ENCODE assay signal across 10 cellular contexts in genomic region chr19:2047076-2047448, GRCh38. TPM values are rescaled to one million over a fixed set of nuclear protein-coding genes. Genes with fewer than 3 reads are reported as not detected.
DNase-seq lines count a peak whose midpoint lies in the region; ATAC-seq and TF ChIP-seq lines count a peak whose summit lies in the region.
"Had no signal": no experiment of that assay in that cellular context is flagged by ENCODE, and none has a peak within 500 bp of the region (broad histone marks: within the 10 kb centered on the region; RNA-seq: fewer than 3 reads in every experiment).

No MANE protein-coding gene starts in this region.

- H3K36me3 ChIP-seq in body of pancreas (replicated peaks in 1 of 2; ENCODE audit: insufficient read depth in 1 of 2, low read depth in 2 of 2), result peaks cover 0 to 1% of the 10 kb centered on the region in 2 donors
- H3K36me3 ChIP-seq in urinary bladder (ENCODE audit: insufficient read depth), result no peaks in the 10 kb centered on the region

- 69 to 100% methylated on average over 1 to 5 of the region's 6 CpGs for WGBS in body of pancreas, 2 donors
- WGBS in urinary bladder, result 83% methylated on average over 6 of the region's 6 CpGs

- no peak for DNase-seq in activated naive CD8-positive, alpha-beta T cell treated with anti-CD3 and anti-CD28 coated beads, Interleukin-2, amount 10 ng/mL, durations not matched to agents 7 days and 5 days
- DNase-seq in activated naive CD8-positive, alpha-beta T cell treated with anti-CD3 and anti-CD28 coated beads for 36 hours, result no peak
- DNase-seq in body of pancreas (peak in 1 of 4 donors; percentile 22), mesothelial cell of epicardium (ENCODE audit: low spot score in 2 of 2, unreplicated experiment in 2 of 2) (no peak), NCI-H1930 (lab: John Stamatoyannopoulos, UW) (no peak)
- DNase-seq: activated effector memory CD4-positive, alpha-beta T cell treated with Interleukin-2 at 50 U/mL for 16 hours; NCI-H524 treated with DMSO at 0.1 percent for 48 hours had no signal

- no peaks in the 10 kb centered on the region for H3K9me3 ChIP-seq in body of pancreas

- TF ChIP-seq POLR2A in body of pancreas (IDR thresholded peaks at IDR 0.05), result no peak

- no peak overlapping the region for H3K4me3 Mint-ChIP-seq in activated naive CD8-positive, alpha-beta T cell treated with anti-CD3 and anti-CD28 coated beads, Interleukin-2, amount 10 ng/mL, durations not matched to agents 7 days and 5 days
- H3K4me3 Mint-ChIP-seq in activated naive CD8-positive, alpha-beta T cell treated with anti-CD3 and anti-CD28 coated beads for 36 hours, result no peak overlapping the region
- no peak overlapping the region for H3K4me3 Mint-ChIP-seq in mesothelial cell of epicardium

- ATAC-seq in activated naive CD8-positive, alpha-beta T cell treated with anti-CD3 and anti-CD28 coated beads, Interleukin-2, amount 10 ng/mL, durations not matched to agents 7 days and 5 days (ENCODE audit: low read depth), result no peak
- ATAC-seq in body of pancreas (no peak), GM19452 (IDR thresholded peaks at IDR 0.05; ENCODE audit: unreplicated experiment) (no peak), GM18873 (IDR thresholded peaks at IDR 0.05; ENCODE audit: low FRiP score, unreplicated experiment) (no peak)

- H3K27me3 Mint-ChIP-seq in activated naive CD8-positive, alpha-beta T cell treated with anti-CD3 and anti-CD28 coated beads, Interleukin-2, amount 10 ng/mL, durations not matched to agents 7 days and 5 days, result no peaks in the 10 kb centered on the region
- H3K27me3 Mint-ChIP-seq in activated naive CD8-positive, alpha-beta T cell treated with anti-CD3 and anti-CD28 coated beads for 36 hours, result no peaks in the 10 kb centered on the region
- no peaks in the 10 kb centered on the region for H3K27me3 Mint-ChIP-seq in mesothelial cell of epicardium (ENCODE audit: low read depth)

- H3K4me3 ChIP-seq in body of pancreas (no peak overlapping the region), urinary bladder (ENCODE audit: low read depth, low read length) (no peak overlapping the region)

- intact Hi-C loops in body of pancreas (cut with DNase I), result no loop called here

- peaks cover 28% of the 10 kb centered on the region for H3K4me1 Mint-ChIP-seq in activated naive CD8-positive, alpha-beta T cell treated with anti-CD3 and anti-CD28 coated beads, Interleukin-2, amount 10 ng/mL, durations not matched to agents 7 days and 5 days
- H3K4me1 Mint-ChIP-seq in activated naive CD8-positive, alpha-beta T cell treated with anti-CD3 and anti-CD28 coated beads for 36 hours, result peaks cover 40% of the 10 kb centered on the region
- peaks cover 19% of the 10 kb centered on the region for H3K4me1 Mint-ChIP-seq in mesothelial cell of epicardium

- H3K27ac ChIP-seq in body of pancreas (peak overlapping the region; percentile 89 to 100 (median 100)), urinary bladder (ENCODE audit: low read depth) (peak overlapping the region; percentile 19)

- H3K27me3 ChIP-seq in body of pancreas, result no peaks in the 10 kb centered on the region

- H3K4me1 ChIP-seq in body of pancreas (peaks cover 85% of the 10 kb centered on the region), urinary bladder (ENCODE audit: insufficient read depth) (peaks cover 2% of the 10 kb centered on the region)

- TF ChIP-seq CTCF in body of pancreas (IDR thresholded peaks at IDR 0.05), result no peak
- no peak for TF ChIP-seq CTCF in mesothelial cell of epicardium (IDR thresholded peaks at IDR 0.05; ENCODE audit: unreplicated experiment)

- peaks cover 10% of the 10 kb centered on the region for H3K36me3 Mint-ChIP-seq in activated naive CD8-positive, alpha-beta T cell treated with anti-CD3 and anti-CD28 coated beads, Interleukin-2, amount 10 ng/mL, durations not matched to agents 7 days and 5 days
- H3K36me3 Mint-ChIP-seq in activated naive CD8-positive, alpha-beta T cell treated with anti-CD3 and anti-CD28 coated beads for 36 hours, result peaks cover 13% of the 10 kb centered on the region
- no peaks in the 10 kb centered on the region for H3K36me3 Mint-ChIP-seq in mesothelial cell of epicardium

- peak overlapping the region; percentile 38 for H3K27ac Mint-ChIP-seq in activated naive CD8-positive, alpha-beta T cell treated with anti-CD3 and anti-CD28 coated beads, Interleukin-2, amount 10 ng/mL, durations not matched to agents 7 days and 5 days
- no peak overlapping the region for H3K27ac Mint-ChIP-seq in activated naive CD8-positive, alpha-beta T cell treated with anti-CD3 and anti-CD28 coated beads for 36 hours
- peak overlapping the region; percentile 6 for H3K27ac Mint-ChIP-seq in mesothelial cell of epicardium

- H3K9me3 Mint-ChIP-seq in activated naive CD8-positive, alpha-beta T cell treated with anti-CD3 and anti-CD28 coated beads, Interleukin-2, amount 10 ng/mL, durations not matched to agents 7 days and 5 days, result no peaks in the 10 kb centered on the region
- H3K9me3 Mint-ChIP-seq in activated naive CD8-positive, alpha-beta T cell treated with anti-CD3 and anti-CD28 coated beads for 36 hours, result no peaks in the 10 kb centered on the region
- H3K9me3 Mint-ChIP-seq in mesothelial cell of epicardium, result no peaks in the 10 kb centered on the region

- POLR2A ChIA-PET in activated naive CD8-positive, alpha-beta T cell treated with anti-CD3 and anti-CD28 coated beads, Interleukin-2, amount 10 ng/mL, durations not matched to agents 7 days and 5 days (lab: Charles Lee), result interaction anchor here (1.2 kb wide), 1 partner anchor 9 kb away, joined by 4 read pairs; no protein-coding TSS in a partner anchor

RNA-seq across cellular contexts. Expression of gene MKNK2, which starts 4.0 kb away (rescaled TPM):
- 100 to 1,000 TPM; 319 to 341 TPM for total RNA-seq in activated naive CD8-positive, alpha-beta T cell treated with anti-CD3 and anti-CD28 coated beads, Interleukin-2, amount 10 ng/mL, durations not matched to agents 7 days and 5 days
- 100 to 1,000 TPM; 230 to 232 TPM for total RNA-seq in activated naive CD8-positive, alpha-beta T cell treated with anti-CD3 and anti-CD28 coated beads for 36 hours
- total RNA-seq in body of pancreas (100 to 1,000 TPM; 180 to 273 TPM), mesothelial cell of epicardium (92.6 to 97.1 TPM (median 95.9 TPM) in 3 replicates), urinary bladder (21.5 TPM)
- polyA plus RNA-seq in urinary bladder, result 144 TPM

RNA-seq across cellular contexts. Expression of gene BTBD2, which starts 31.5 kb away (rescaled TPM):
- total RNA-seq in activated naive CD8-positive, alpha-beta T cell treated with anti-CD3 and anti-CD28 coated beads, Interleukin-2, amount 10 ng/mL, durations not matched to agents 7 days and 5 days, result 10 to 100 TPM; 55.0 to 61.4 TPM
- 10 to 100 TPM; 22.1 to 26.2 TPM for total RNA-seq in activated naive CD8-positive, alpha-beta T cell treated with anti-CD3 and anti-CD28 coated beads for 36 hours
- 10 to 100 TPM; 42.3 to 44.8 TPM for total RNA-seq in body of pancreas
- total RNA-seq in mesothelial cell of epicardium, result 112 to 118 TPM (median 114 TPM) in 3 replicates
- total RNA-seq in urinary bladder, result 38.0 TPM
- 83.0 TPM for polyA plus RNA-seq in urinary bladder

RNA-seq across cellular contexts. Expression of gene MOB3A, which starts 49.1 kb away (rescaled TPM):
- 100 to 1,000 TPM; 190 to 200 TPM for total RNA-seq in activated naive CD8-positive, alpha-beta T cell treated with anti-CD3 and anti-CD28 coated beads, Interleukin-2, amount 10 ng/mL, durations not matched to agents 7 days and 5 days
- 100 to 1,000 TPM; 147 to 153 TPM for total RNA-seq in activated naive CD8-positive, alpha-beta T cell treated with anti-CD3 and anti-CD28 coated beads for 36 hours
- total RNA-seq in body of pancreas, result 10 to 100 TPM; 11.7 to 22.1 TPM
- total RNA-seq in mesothelial cell of epicardium, result 33.0 to 34.7 TPM (median 34.1 TPM) in 3 replicates
- 15.9 TPM for total RNA-seq in urinary bladder
- polyA plus RNA-seq in urinary bladder, result 40.1 TPM

RNA-seq across cellular contexts. Expression of gene IZUMO4, which starts 49.7 kb away (rescaled TPM):
- 10 to 100 TPM; 16.0 to 17.7 TPM for total RNA-seq in activated naive CD8-positive, alpha-beta T cell treated with anti-CD3 and anti-CD28 coated beads, Interleukin-2, amount 10 ng/mL, durations not matched to agents 7 days and 5 days
- total RNA-seq in activated naive CD8-positive, alpha-beta T cell treated with anti-CD3 and anti-CD28 coated beads for 36 hours, result 10 to 100 TPM; 12.4 to 12.6 TPM
- total RNA-seq in body of pancreas, result 1 to 10 TPM; 3.4 to 4.0 TPM
- total RNA-seq in mesothelial cell of epicardium, result 11.0 to 14.4 TPM (median 13.8 TPM) in 3 replicates
- total RNA-seq in urinary bladder, result 1.5 TPM
- 9.2 TPM for polyA plus RNA-seq in urinary bladder
